8 cellular contexts compared by ENCODE assay signal in the genomic region with DNA sequence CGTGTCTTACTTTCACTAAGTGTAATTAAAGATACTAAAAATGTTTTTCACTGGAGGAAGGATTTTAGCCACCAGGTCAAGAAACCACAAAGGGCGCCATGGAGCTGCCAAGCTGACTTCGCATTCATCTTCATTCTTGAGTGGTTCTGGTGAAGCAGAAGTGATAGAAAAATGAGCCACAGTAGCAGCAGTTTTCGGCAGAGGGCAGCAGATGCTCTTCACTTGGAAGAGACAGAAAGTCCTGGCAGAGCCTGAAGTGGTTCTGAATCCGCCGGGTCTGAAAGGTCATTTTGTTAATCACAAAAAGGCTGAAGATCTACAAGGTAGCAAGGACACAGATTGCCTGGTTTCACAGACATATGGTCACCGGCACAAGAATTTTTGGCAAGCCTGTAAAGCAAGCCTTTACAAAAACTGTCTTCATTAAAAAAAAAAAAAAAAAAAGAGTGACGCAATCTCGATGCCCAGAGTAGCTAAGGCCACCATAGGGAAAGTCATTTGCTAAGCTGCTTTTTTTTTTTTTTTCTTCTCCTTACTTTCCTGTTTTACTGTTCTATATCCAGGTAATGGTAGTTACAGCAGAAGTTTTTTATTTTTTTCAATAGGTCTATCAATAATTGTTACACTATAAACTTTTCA.
DNase-seq lines count a peak whose midpoint lies in the region; ATAC-seq, FAIRE-seq and TF ChIP-seq lines count a peak whose summit lies in the region.

No MANE protein-coding gene starts in this region.

- WGBS in spleen, 5 donors = 56 to 68% (median 61%) methylated on average over 9 of the region's 9 CpGs
- WGBS in prostate gland = 46% methylated on average over 9 of the region's 9 CpGs

- POLR2A ChIA-PET in AG04449 (lab: Yijun Ruan, JAX) = no interaction called here

- H3K27me3 ChIP-seq in spleen (replicated peaks in 1 of 7) (no peaks in the 10 kb centered on the region), tibial artery (no peaks in the 10 kb centered on the region), prostate gland (replicated peaks; ENCODE audit: insufficient read depth) (no peaks in the 10 kb centered on the region)

- TF ChIP-seq POLR2A in spleen (IDR thresholded peaks at IDR 0.05) (no peak), prostate gland (IDR thresholded peaks at IDR 0.05) (no peak)

- TF ChIP-seq RAD21 in Ishikawa (IDR thresholded peaks at IDR 0.05; ENCODE audit: low read depth) = 0 out of 2 replicates have a peak, but pooled peaks have one; percentile 16

- intact Hi-C loops in spleen (cut with DNase I; ENCODE audit: low total_unique reads) = no loop called here
- intact Hi-C loops in tibial artery (cut with DNase I; ENCODE audit: low total_unique reads) = no loop called here
- intact Hi-C loops in prostate gland (cut with DNase I) = no loop called here

- no peak overlapping the region; the same call in 1 of the 2 replicates for H3K4me3 ChIP-seq in AG04449 (ENCODE audit: low read depth, low read length)
- no peak overlapping the region for H3K4me3 ChIP-seq in spleen
- no peak overlapping the region for H3K4me3 ChIP-seq in tibial artery
- no peak overlapping the region for H3K4me3 ChIP-seq in prostate gland

- H3K27ac ChIP-seq in spleen (no peak overlapping the region), tibial artery (no peak overlapping the region), prostate gland (no peak overlapping the region)

- TF ChIP-seq EP300 in Ishikawa (IDR thresholded peaks at IDR 0.05; ENCODE audit: borderline replicate concordance) = no peak

- H3K9me3 ChIP-seq in spleen (no peaks in the 10 kb centered on the region), tibial artery (no peaks in the 10 kb centered on the region), prostate gland (no peaks in the 10 kb centered on the region)

- H3K36me3 ChIP-seq in spleen (no peaks in the 10 kb centered on the region), tibial artery (no peaks in the 10 kb centered on the region), prostate gland (no peaks in the 10 kb centered on the region)

- TF ChIP-seq CTCF in AG04449 (IDR thresholded peaks at IDR 0.05; ENCODE audit: insufficient read depth, low read length, missing control alignments) = peak; percentile 61
- peak in 4 of 11 experiments; percentile 7 to 31 (median 15) for TF ChIP-seq CTCF in spleen (IDR thresholded peaks at IDR 0.05 in 8 of 11, conservative IDR thresholded peaks at IDR 0.05 in 3 of 11)
- peak in 1 of 2 experiments; percentile 22 for TF ChIP-seq CTCF in tibial artery (IDR thresholded peaks at IDR 0.05)
- TF ChIP-seq CTCF in prostate gland (IDR thresholded peaks at IDR 0.05) = no peak

- ATAC-seq in SK-N-SH treated with all-trans-retinoic acid at 6 μM for 48 hours = peak; percentile 86

- DNase-seq in AG04449 (ENCODE audit: low read depth, low spot score) = peak; percentile 4
- DNase-seq in hippocampal formation (lab: John Stamatoyannopoulos, UW) = peak; percentile 71 to 85
- peak; percentile 75 for DNase-seq in urothelium cell line (ENCODE audit: low spot score)
- no peak for DNase-seq in spleen
- DNase-seq in tibial artery = no peak
- no peak for DNase-seq in prostate gland (ENCODE audit: low spot score)

- no peak for FAIRE-seq in urothelium cell line (lab: Jason Lieb, UNC)

- H3K4me1 ChIP-seq in spleen = no peaks in the 10 kb centered on the region
- H3K4me1 ChIP-seq in tibial artery = no peaks in the 10 kb centered on the region
- H3K4me1 ChIP-seq in prostate gland (replicated peaks) = no peaks in the 10 kb centered on the region

- CTCF ChIA-PET in AG04449 (lab: Yijun Ruan, JAX) = interaction anchor here (0.7 to 5.6 kb wide), 8 partner anchors 12 to 225 kb away, joined by 3 to 43 read pairs (median 4); no protein-coding TSS in a partner anchor

TF ChIP-seq in Ishikawa, 13 proteins besides CTCF, POLR2A, EP300 and RAD21 (continues in another document):
- TF ChIP-seq EGR1 (IDR thresholded peaks at IDR 0.05) (no peak), TCF12 (IDR thresholded peaks at IDR 0.05; ENCODE audit: low read depth) (no peak), YY1 (IDR thresholded peaks at IDR 0.05; ENCODE audit: low read depth) (no peak), CREB1 (IDR thresholded peaks at IDR 0.05; ENCODE audit: low read depth) (no peak), FOXM1 (IDR thresholded peaks at IDR 0.05; ENCODE audit: borderline replicate concordance, low read depth) (no peak), ZBTB7A (IDR thresholded peaks at IDR 0.05; ENCODE audit: low read depth) (no peak), TAF1 (IDR thresholded peaks at IDR 0.05; ENCODE audit: low read depth) (no peak), TEAD4 (IDR thresholded peaks at IDR 0.05) (no peak), CEBPB (IDR thresholded peaks at IDR 0.05) (no peak)
- TF ChIP-seq, protein P1, sequence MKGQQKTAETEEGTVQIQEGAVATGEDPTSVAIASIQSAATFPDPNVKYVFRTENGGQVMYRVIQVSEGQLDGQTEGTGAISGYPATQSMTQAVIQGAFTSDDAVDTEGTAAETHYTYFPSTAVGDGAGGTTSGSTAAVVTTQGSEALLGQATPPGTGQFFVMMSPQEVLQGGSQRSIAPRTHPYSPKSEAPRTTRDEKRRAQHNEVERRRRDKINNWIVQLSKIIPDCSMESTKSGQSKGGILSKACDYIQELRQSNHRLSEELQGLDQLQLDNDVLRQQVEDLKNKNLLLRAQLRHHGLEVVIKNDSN (IDR thresholded peaks at IDR 0.05) = no peak
- TF ChIP-seq, protein P2, sequence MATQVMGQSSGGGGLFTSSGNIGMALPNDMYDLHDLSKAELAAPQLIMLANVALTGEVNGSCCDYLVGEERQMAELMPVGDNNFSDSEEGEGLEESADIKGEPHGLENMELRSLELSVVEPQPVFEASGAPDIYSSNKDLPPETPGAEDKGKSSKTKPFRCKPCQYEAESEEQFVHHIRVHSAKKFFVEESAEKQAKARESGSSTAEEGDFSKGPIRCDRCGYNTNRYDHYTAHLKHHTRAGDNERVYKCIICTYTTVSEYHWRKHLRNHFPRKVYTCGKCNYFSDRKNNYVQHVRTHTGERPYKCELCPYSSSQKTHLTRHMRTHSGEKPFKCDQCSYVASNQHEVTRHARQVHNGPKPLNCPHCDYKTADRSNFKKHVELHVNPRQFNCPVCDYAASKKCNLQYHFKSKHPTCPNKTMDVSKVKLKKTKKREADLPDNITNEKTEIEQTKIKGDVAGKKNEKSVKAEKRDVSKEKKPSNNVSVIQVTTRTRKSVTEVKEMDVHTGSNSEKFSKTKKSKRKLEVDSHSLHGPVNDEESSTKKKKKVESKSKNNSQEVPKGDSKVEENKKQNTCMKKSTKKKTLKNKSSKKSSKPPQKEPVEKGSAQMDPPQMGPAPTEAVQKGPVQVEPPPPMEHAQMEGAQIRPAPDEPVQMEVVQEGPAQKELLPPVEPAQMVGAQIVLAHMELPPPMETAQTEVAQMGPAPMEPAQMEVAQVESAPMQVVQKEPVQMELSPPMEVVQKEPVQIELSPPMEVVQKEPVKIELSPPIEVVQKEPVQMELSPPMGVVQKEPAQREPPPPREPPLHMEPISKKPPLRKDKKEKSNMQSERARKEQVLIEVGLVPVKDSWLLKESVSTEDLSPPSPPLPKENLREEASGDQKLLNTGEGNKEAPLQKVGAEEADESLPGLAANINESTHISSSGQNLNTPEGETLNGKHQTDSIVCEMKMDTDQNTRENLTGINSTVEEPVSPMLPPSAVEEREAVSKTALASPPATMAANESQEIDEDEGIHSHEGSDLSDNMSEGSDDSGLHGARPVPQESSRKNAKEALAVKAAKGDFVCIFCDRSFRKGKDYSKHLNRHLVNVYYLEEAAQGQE (IDR thresholded peaks at IDR 0.05; ENCODE audit: low read depth) = no peak

TF ChIP-seq in SK-N-SH treated with all-trans-retinoic acid at 6 μM for 48 hours, 23 proteins besides CTCF, POLR2A, EP300 and RAD21 (continues in another document):
- TF ChIP-seq TOX (CRISPR knock-in tag; IDR thresholded peaks at IDR 0.05; ENCODE audit: borderline replicate concordance) = no peak
- TF ChIP-seq, protein P3, sequence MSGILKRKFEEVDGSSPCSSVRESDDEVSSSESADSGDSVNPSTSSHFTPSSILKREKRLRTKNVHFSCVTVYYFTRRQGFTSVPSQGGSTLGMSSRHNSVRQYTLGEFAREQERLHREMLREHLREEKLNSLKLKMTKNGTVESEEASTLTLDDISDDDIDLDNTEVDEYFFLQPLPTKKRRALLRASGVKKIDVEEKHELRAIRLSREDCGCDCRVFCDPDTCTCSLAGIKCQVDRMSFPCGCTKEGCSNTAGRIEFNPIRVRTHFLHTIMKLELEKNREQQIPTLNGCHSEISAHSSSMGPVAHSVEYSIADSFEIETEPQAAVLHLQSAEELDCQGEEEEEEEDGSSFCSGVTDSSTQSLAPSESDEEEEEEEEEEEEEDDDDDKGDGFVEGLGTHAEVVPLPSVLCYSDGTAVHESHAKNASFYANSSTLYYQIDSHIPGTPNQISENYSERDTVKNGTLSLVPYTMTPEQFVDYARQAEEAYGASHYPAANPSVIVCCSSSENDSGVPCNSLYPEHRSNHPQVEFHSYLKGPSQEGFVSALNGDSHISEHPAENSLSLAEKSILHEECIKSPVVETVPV (CRISPR knock-in tag; IDR thresholded peaks at IDR 0.05) = no peak
- no peak for TF ChIP-seq RARB (CRISPR knock-in tag; IDR thresholded peaks at IDR 0.05)
- TF ChIP-seq ESRRG (CRISPR knock-in tag; IDR thresholded peaks at IDR 0.05) = no peak
- no peak for TF ChIP-seq BACH2 (CRISPR knock-in tag; IDR thresholded peaks at IDR 0.05; ENCODE audit: borderline replicate concordance)
- TF ChIP-seq GLIS3 (CRISPR knock-in tag; IDR thresholded peaks at IDR 0.05) = no peak
- TF ChIP-seq, protein P4, sequence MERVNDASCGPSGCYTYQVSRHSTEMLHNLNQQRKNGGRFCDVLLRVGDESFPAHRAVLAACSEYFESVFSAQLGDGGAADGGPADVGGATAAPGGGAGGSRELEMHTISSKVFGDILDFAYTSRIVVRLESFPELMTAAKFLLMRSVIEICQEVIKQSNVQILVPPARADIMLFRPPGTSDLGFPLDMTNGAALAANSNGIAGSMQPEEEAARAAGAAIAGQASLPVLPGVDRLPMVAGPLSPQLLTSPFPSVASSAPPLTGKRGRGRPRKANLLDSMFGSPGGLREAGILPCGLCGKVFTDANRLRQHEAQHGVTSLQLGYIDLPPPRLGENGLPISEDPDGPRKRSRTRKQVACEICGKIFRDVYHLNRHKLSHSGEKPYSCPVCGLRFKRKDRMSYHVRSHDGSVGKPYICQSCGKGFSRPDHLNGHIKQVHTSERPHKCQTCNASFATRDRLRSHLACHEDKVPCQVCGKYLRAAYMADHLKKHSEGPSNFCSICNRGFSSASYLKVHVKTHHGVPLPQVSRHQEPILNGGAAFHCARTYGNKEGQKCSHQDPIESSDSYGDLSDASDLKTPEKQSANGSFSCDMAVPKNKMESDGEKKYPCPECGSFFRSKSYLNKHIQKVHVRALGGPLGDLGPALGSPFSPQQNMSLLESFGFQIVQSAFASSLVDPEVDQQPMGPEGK (CRISPR knock-in tag; IDR thresholded peaks at IDR 0.05; ENCODE audit: borderline replicate concordance) = no peak
- no peak for TF ChIP-seq ZFP3 (CRISPR knock-in tag; IDR thresholded peaks at IDR 0.05)
- no peak for TF ChIP-seq TCF4 (CRISPR knock-in tag; IDR thresholded peaks at IDR 0.05; ENCODE audit: borderline replicate concordance)
- TF ChIP-seq ISL1 (CRISPR knock-in tag; IDR thresholded peaks at IDR 0.05) = no peak
- TF ChIP-seq PPARA (CRISPR knock-in tag; IDR thresholded peaks at IDR 0.05; ENCODE audit: borderline replicate concordance) = no peak
- TF ChIP-seq ZNF8 (CRISPR knock-in tag; IDR thresholded peaks at IDR 0.05) = no peak
- TF ChIP-seq ZFP30 (CRISPR knock-in tag; IDR thresholded peaks at IDR 0.05) = no peak

Comparison
In these comparisons a context has a peak if more than half of its experiments do, and no peak if none do; other contexts are left out.
1. DNase-seq: peak in AG04449 (single experiment), hippocampal formation (2 of 2) and urothelium cell line (single experiment); none in spleen (single experiment), tibial artery (0 of 2) and prostate gland (single experiment).